Comparison of ENCODE assay signal across 29 cellular contexts in genomic region chr4:17985832-17986231, GRCh38.
"Had no signal": no experiment of that assay in that cellular context is flagged by ENCODE, and none has a peak within 500 bp of the region (broad histone marks: within the 10 kb centered on the region; RNA-seq: fewer than 3 reads in every experiment).

No MANE protein-coding gene starts in this region.

- H3K27me3 Mint-ChIP-seq: dendritic cell treated with granulocyte-macrophage colony-stimulating factor and Interleukin-4, amounts not matched to agents 40 ng/mL and 50 ng/mL, for 4 days; effector memory CD8-positive, alpha-beta T cell had no signal

- H3K4me3 Mint-ChIP-seq: dendritic cell treated with granulocyte-macrophage colony-stimulating factor and Interleukin-4, amounts not matched to agents 40 ng/mL and 50 ng/mL, for 4 days; effector memory CD8-positive, alpha-beta T cell had no signal

- H2AFZ ChIP-seq: hepatocyte had no signal

- H3K27me3 ChIP-seq: colonic mucosa, dorsolateral prefrontal cortex, esophagus muscularis mucosa, esophagus squamous epithelium, foreskin keratinocyte, gastrocnemius medialis, gastroesophageal sphincter, heart left ventricle, heart right ventricle, hepatocyte had no signal

- H3K27ac ChIP-seq: colonic mucosa, coronary artery, dorsolateral prefrontal cortex, epithelial cell of prostate, esophagus muscularis mucosa, esophagus squamous epithelium, foreskin keratinocyte, gastrocnemius medialis, gastroesophageal sphincter, heart left ventricle, heart right ventricle, hepatocyte had no signal

- H3K4me2 ChIP-seq: hepatocyte had no signal

- H3K9me3 ChIP-seq: colonic mucosa, esophagus muscularis mucosa, gastrocnemius medialis, gastroesophageal sphincter had no signal

- H3K27ac Mint-ChIP-seq: dendritic cell treated with granulocyte-macrophage colony-stimulating factor and Interleukin-4, amounts not matched to agents 40 ng/mL and 50 ng/mL, for 4 days; effector memory CD8-positive, alpha-beta T cell had no signal

- DNase-seq: colonic mucosa; cortex of kidney; dermis blood vessel endothelial cell; dorsolateral prefrontal cortex; effector CD4-positive, alpha-beta T cell; effector CD8-positive, alpha-beta T cell; effector memory CD4-positive, alpha-beta T cell; effector memory CD8-positive, alpha-beta T cell; erythroblast; esophagus squamous epithelium; foreskin fibroblast; foreskin keratinocyte; foreskin melanocyte; gastrocnemius medialis; glutamatergic neuron; head of caudate nucleus; heart left ventricle; heart right ventricle had no signal

- H3K4me1 ChIP-seq: colonic mucosa, esophagus muscularis mucosa, esophagus squamous epithelium, foreskin keratinocyte, gastrocnemius medialis, gastroesophageal sphincter, heart left ventricle, heart right ventricle had no signal

- FAIRE-seq: colon, endometrium, endothelial cell of umbilical vein, frontal cortex had no signal

- H3K4me3 ChIP-seq: colonic mucosa, coronary artery, dorsolateral prefrontal cortex, esophagus muscularis mucosa, esophagus squamous epithelium, gastrocnemius medialis, gastroesophageal sphincter, heart left ventricle, heart right ventricle, hepatocyte had no signal

- ATAC-seq: effector memory CD8-positive, alpha-beta T cell; esophagus mucosa; foreskin keratinocyte; gastrocnemius medialis; gastroesophageal sphincter; heart left ventricle; heart right ventricle had no signal

- H3K36me3 ChIP-seq: colonic mucosa, esophagus muscularis mucosa, esophagus squamous epithelium, gastrocnemius medialis, gastroesophageal sphincter, heart left ventricle had no signal
